8 cellular contexts compared by ENCODE assay signal in the genomic region with DNA sequence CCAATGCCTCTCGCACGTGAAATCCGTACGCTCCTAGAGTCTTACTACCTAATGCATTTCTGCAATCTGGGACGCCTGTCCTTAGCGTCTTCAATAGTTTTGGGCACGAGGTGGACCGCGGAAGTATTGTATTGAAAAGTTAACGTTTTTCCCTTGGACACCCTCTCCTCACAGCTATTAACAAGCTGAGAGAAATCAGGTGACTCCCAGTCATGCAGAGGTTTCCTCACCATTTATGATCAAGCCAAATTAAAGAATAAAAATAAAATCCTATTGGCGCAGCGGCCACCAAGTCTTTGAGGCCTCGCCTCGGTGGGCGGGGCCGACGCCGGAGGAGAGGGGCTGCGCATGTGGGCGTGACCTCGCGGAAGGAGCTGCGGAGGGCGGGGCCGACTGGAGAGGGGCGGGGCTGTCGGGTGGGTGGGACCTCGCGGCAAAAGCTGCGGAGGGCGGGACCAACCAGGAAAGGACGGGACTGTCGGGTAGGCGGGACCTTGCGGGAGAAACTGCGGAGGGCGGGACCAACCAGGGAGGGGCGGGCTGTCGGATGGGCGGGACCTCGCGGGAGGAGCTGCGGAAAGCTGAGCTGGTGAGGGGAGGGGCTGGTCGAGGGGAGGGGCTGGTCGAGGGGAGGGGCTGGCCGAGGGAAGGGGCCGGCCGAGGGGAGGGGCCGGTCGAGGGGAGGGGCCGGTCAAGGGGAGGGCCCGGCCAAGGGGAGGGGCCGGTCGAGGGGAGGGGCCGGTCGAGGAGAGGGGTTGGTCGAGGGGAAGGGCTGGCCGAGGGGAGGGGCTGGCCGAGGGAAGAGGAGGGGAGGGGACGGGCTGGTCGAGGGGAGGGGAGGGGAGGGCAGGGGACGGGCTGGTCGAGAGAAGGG. TPM values are rescaled to one million over a fixed set of nuclear protein-coding genes. Genes with fewer than 3 reads are reported as not detected.
DNase-seq lines count a peak whose midpoint lies in the region; ATAC-seq lines count a peak whose summit lies in the region.

No MANE protein-coding gene starts in this region.

- peak; percentile 57 for ATAC-seq in HG02610 (IDR thresholded peaks at IDR 0.05; ENCODE audit: unreplicated experiment)

- peaks cover 38% of the 10 kb centered on the region for H3K4me1 Mint-ChIP-seq in activated naive CD8-positive, alpha-beta T cell (ENCODE audit: low read depth)

- H3K4me3 Mint-ChIP-seq in activated naive CD8-positive, alpha-beta T cell: peak overlapping the region; percentile 61

- H3K27ac ChIP-seq in substantia nigra (ENCODE audit: low read depth, low read length, poor library complexity, severe bottlenecking): peak overlapping the region; percentile 73

- H3K36me3 Mint-ChIP-seq in activated naive CD8-positive, alpha-beta T cell: no peaks in the 10 kb centered on the region

- H3K27me3 Mint-ChIP-seq in activated naive CD8-positive, alpha-beta T cell: no peaks in the 10 kb centered on the region

- no peaks in the 10 kb centered on the region for H3K9me3 Mint-ChIP-seq in activated naive CD8-positive, alpha-beta T cell (ENCODE audit: low read depth)

- H3K27ac Mint-ChIP-seq in activated naive CD8-positive, alpha-beta T cell: peak overlapping the region; percentile 61

- DNase-seq in ELR (ENCODE audit: low read depth) (peak; percentile 98), NCI-H128 (lab: John Stamatoyannopoulos, UW; ENCODE audit: unreplicated experiment) (peak; percentile 94), SKM-1 treated with dmso at 0.1 percent for 144 hours (lab: John Stamatoyannopoulos, UW; ENCODE audit: unreplicated experiment) (peak; percentile 73), glomerular endothelial cell (ENCODE audit: extremely low read depth, low read depth, low spot score) (peak; percentile 55), occipital lobe (lab: John Stamatoyannopoulos, UW) (peak; percentile 99), substantia nigra (lab: John Stamatoyannopoulos, UW) (peak; percentile 65 to 100 (median 99))

RNA-seq across cellular contexts. Expression of gene PPP2R5C, which starts 1.1 kb away (rescaled TPM):
- total RNA-seq in glomerular endothelial cell (63.6 and 66.9 TPM in 2 replicates), occipital lobe (166 TPM)

Comparison
In these comparisons a context has a peak if more than half of its experiments do, and no peak if none do; other contexts are left out.
1. Peak in every context shown above with its lines: DNase-seq, ATAC-seq and H3K27ac ChIP-seq.